In genomic region chr1:24744911-24745710, GRCh38 we compare ENCODE assay signal across 8 cellular contexts. TPM values are rescaled to one million over a fixed set of nuclear protein-coding genes. Genes with fewer than 3 reads are reported as not detected.
A peak's percentile ranks its signal among the peaks of the same experiment; 100 is the strongest.
DNase-seq lines count a peak whose midpoint lies in the region; ATAC-seq and TF ChIP-seq lines count a peak whose summit lies in the region.

Gene CLIC4, plus strand, starts transcription at chr1:24745447. Its CDS starts 107 bp downstream, at chr1:24745554.

- H3K36me3 ChIP-seq in spleen = no peaks in the 10 kb centered on the region

- H3K9me3 Mint-ChIP-seq in WTC11 (no peaks in the 10 kb centered on the region), immature natural killer cell (no peaks in the 10 kb centered on the region)

- 0 to 1% (median 0%) methylated on average over 46 to 80 of the region's 80 CpGs for WGBS in spleen, 5 donors

- TF ChIP-seq CTCF in WTC11 (IDR thresholded peaks at IDR 0.05) (no peak), cardiac fibroblast (IDR thresholded peaks at IDR 0.05; ENCODE audit: low read depth, low read length) (peak; percentile 28), spleen (IDR thresholded peaks at IDR 0.05 in 8 of 11, conservative IDR thresholded peaks at IDR 0.05 in 3 of 11) (peak in 4 of 11 experiments; percentile 34 to 53 (median 45))

- TF ChIP-seq POLR2A in spleen (IDR thresholded peaks at IDR 0.05) = peak in 2 of 3 donors; percentile 84 to 94

- POLR2A ChIA-PET in WTC11 (lab: Charles Lee) = interaction anchor here (0.6 to 2.9 kb wide), 19 partner anchors 11 to 1178 kb away, joined by 3 to 24 read pairs (median 4); partner anchors contain the start of gene SYF2

- intact Hi-C loops in spleen (cut with DNase I; ENCODE audit: low total_unique reads) = loop anchor here (10.0 kb wide), 1 partner anchor 50 kb away; no protein-coding TSS in a partner anchor

- in situ Hi-C loops in ACHN (cut with HindIII; ENCODE audit: low pct_ligation_motif_present, low pct_unique_long_range_greater_than_20kb, low sequenced_read_pairs) = no loop called here

- CTCF ChIA-PET in WTC11 (lab: Charles Lee) = interaction anchor here (0.6 to 3.6 kb wide), 26 partner anchors 9 to 330 kb away, joined by 3 to 43 read pairs (median 5); partner anchors contain the start of gene NIPAL3

- H3K4me1 Mint-ChIP-seq in WTC11 = peaks cover 63% of the 10 kb centered on the region
- peaks cover 21 to 26% of the 10 kb centered on the region in 2 donors for H3K4me1 Mint-ChIP-seq in immature natural killer cell

- H3K36me3 Mint-ChIP-seq in WTC11 = peaks cover 20% of the 10 kb centered on the region
- H3K36me3 Mint-ChIP-seq in immature natural killer cell = no peaks in the 10 kb centered on the region

- H3K27me3 ChIP-seq in spleen (replicated peaks in 1 of 7) = no peaks in the 10 kb centered on the region

- H3K27me3 Mint-ChIP-seq in WTC11 (ENCODE audit: low read depth) (no peaks in the 10 kb centered on the region), immature natural killer cell (ENCODE audit: low read depth in 3 of 3) (peaks cover 4 to 18% (median 8%) of the 10 kb centered on the region in 3 donors)

- DNase-seq in ACHN = peak; percentile 96
- peak; percentile 99 for DNase-seq in NCI-H2227 (lab: John Stamatoyannopoulos, UW; ENCODE audit: unreplicated experiment)
- DNase-seq in WTC11 (ENCODE audit: low spot score) = peak; percentile 100
- peak; percentile 99 to 100 for DNase-seq in cardiac fibroblast (ENCODE audit: low read depth in 2 of 2)
- DNase-seq in immature natural killer cell = peak; percentile 93 to 95 (median 94)
- peak; percentile 100 for DNase-seq in spleen

- H3K27ac Mint-ChIP-seq in WTC11 = peak within 1 kb of the TSS; percentile 99
- H3K27ac Mint-ChIP-seq in immature natural killer cell = peak within 1 kb of the TSS in 5 of 6 donors; percentile 64 to 82 (median 72)

- H3K4me3 ChIP-seq in cardiac fibroblast (replicated peaks in 1 of 2; ENCODE audit: low read depth in 2 of 2, low read length in 2 of 2) = peak within 1 kb of the TSS; percentile 80 to 88
- peak within 1 kb of the TSS; percentile 70 to 96 (median 80) for H3K4me3 ChIP-seq in spleen

- peak within 1 kb of the TSS; percentile 74 to 94 (median 91) for H3K27ac ChIP-seq in spleen

- H3K4me3 Mint-ChIP-seq in WTC11 (peak within 1 kb of the TSS; percentile 95), immature natural killer cell (peak within 1 kb of the TSS; percentile 84 to 92 (median 87))

- no peaks in the 10 kb centered on the region for H3K9me3 ChIP-seq in spleen

- ATAC-seq in GM18870 (IDR thresholded peaks at IDR 0.05; ENCODE audit: unreplicated experiment) (peak; percentile 55), HG03135 (IDR thresholded peaks at IDR 0.05; ENCODE audit: unreplicated experiment) (peak; percentile 69), WTC11 (peak; percentile 84)

- H3K4me1 ChIP-seq in spleen = peaks cover 16 to 89% (median 58%) of the 10 kb centered on the region in 6 donors

TF ChIP-seq in WTC11, 78 proteins besides CTCF, POLR2A, EP300 and RAD21 (continues in another document):
- TF ChIP-seq ZNF263 (CRISPR knock-in tag; IDR thresholded peaks at IDR 0.05; ENCODE audit: low read depth) (no peak), NR1H2 (CRISPR knock-in tag; IDR thresholded peaks at IDR 0.05) (no peak), SMAD4 (CRISPR knock-in tag; IDR thresholded peaks at IDR 0.05) (no peak), RORB (CRISPR knock-in tag; IDR thresholded peaks at IDR 0.05) (no peak), AFF4 (CRISPR knock-in tag; IDR thresholded peaks at IDR 0.05; ENCODE audit: borderline replicate concordance) (no peak), ZSCAN18 (CRISPR knock-in tag; IDR thresholded peaks at IDR 0.05) (no peak), ZNF281 (CRISPR knock-in tag; IDR thresholded peaks at IDR 0.05) (no peak), ATF6 (CRISPR knock-in tag; IDR thresholded peaks at IDR 0.05) (no peak), CREM (CRISPR knock-in tag; IDR thresholded peaks at IDR 0.05) (no peak), USF2 (CRISPR knock-in tag; IDR thresholded peaks at IDR 0.05) (peak; percentile 51; the same call in 1 of the 2 replicates), TEAD1 (CRISPR knock-in tag; IDR thresholded peaks at IDR 0.05) (no peak), SMAD3 (CRISPR knock-in tag; IDR thresholded peaks at IDR 0.05; ENCODE audit: borderline replicate concordance) (peak; percentile 87; the same call in 1 of the 2 replicates)

RNA-seq across cellular contexts. Expression of gene CLIC4, which starts in this region (rescaled TPM):
- total RNA-seq in WTC11 (2021) (248 to 262 TPM (median 260 TPM) in 3 replicates), spleen (10 to 100 TPM; 60.9 to 99.6 (median 73.8) TPM)
- polyA plus RNA-seq in immature natural killer cell (1 to 10 TPM in 2 of 3 donors, under 1 TPM in 1; 0.81 to 1.6 (median 1.3) TPM), spleen (10 to 100 TPM; 17.0 to 32.2 (median 27.0) TPM)

Comparison
In these comparisons a context has a peak if more than half of its experiments do, and no peak if none do; other contexts are left out.
1. Peak in every context shown above with its lines: DNase-seq, ATAC-seq, H3K4me3 ChIP-seq and H3K27ac ChIP-seq.
2. RNA of gene CLIC4 (polyA plus RNA-seq): 17.0 to 32.2 TPM in spleen; 0.81 to 1.6 TPM in immature natural killer cell; every median in the first group is over 4 times any median in the second.